Comparison of ENCODE assay signal across 1 cellular context in the genomic region with DNA sequence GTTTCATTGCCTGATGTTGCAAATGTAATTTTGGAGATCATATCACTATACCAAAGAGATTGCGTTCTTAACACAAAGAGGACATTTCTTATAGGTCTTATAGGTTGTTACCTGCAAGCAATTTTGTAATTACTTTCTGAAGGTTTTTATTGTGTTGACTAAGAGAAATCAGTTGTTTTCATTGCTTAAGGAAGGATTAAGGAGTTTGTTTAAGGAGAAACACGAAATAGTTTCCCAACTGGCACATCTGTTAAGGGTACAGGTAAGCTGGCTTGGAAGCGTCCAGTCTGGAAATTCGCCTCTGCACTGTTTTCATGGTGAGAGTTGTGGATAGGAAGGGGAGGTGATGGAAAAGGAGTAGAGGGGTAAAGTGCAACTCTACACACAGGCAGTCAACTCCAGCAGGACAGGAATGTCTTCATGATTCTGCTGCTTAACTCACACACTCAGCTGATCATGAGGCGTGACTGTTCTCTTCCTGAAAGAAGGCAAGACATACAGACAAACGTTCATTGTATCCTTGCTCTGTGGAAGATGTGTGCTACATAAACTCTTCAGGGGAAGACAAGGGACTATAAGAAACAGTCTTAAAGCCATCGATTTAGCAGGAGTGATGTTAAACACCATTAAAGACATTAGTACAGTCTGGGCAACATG.
TF ChIP-seq lines count a peak whose summit lies in the region.

No MANE protein-coding gene starts in this region.

TF ChIP-seq in IMR-90, 13 proteins besides CTCF, POLR2A, EP300 and RAD21 (continued from another document):
- TF ChIP-seq RCOR1 (IDR thresholded peaks at IDR 0.05; ENCODE audit: insufficient replicate concordance, low read length) = no peak
- TF ChIP-seq, protein P1, sequence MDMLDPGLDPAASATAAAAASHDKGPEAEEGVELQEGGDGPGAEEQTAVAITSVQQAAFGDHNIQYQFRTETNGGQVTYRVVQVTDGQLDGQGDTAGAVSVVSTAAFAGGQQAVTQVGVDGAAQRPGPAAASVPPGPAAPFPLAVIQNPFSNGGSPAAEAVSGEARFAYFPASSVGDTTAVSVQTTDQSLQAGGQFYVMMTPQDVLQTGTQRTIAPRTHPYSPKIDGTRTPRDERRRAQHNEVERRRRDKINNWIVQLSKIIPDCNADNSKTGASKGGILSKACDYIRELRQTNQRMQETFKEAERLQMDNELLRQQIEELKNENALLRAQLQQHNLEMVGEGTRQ (IDR thresholded peaks at IDR 0.05; ENCODE audit: low read depth, low read length) = no peak
- TF ChIP-seq, protein P2, sequence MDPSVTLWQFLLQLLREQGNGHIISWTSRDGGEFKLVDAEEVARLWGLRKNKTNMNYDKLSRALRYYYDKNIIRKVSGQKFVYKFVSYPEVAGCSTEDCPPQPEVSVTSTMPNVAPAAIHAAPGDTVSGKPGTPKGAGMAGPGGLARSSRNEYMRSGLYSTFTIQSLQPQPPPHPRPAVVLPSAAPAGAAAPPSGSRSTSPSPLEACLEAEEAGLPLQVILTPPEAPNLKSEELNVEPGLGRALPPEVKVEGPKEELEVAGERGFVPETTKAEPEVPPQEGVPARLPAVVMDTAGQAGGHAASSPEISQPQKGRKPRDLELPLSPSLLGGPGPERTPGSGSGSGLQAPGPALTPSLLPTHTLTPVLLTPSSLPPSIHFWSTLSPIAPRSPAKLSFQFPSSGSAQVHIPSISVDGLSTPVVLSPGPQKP (IDR thresholded peaks at IDR 0.05; ENCODE audit: borderline replicate concordance, low read depth, low read length) = no peak
- TF ChIP-seq MXI1 (IDR thresholded peaks at IDR 0.05; ENCODE audit: borderline replicate concordance, low read depth, low read length) = no peak
- no peak for TF ChIP-seq CHD1 (IDR thresholded peaks at IDR 0.05; ENCODE audit: low read depth, low read length)
- TF ChIP-seq SMC3 (IDR thresholded peaks at IDR 0.05; ENCODE audit: low read depth, low read length) = no peak
- no peak for TF ChIP-seq MAFK (IDR thresholded peaks at IDR 0.05; ENCODE audit: low read depth, low read length)
- TF ChIP-seq MAZ (IDR thresholded peaks at IDR 0.05; ENCODE audit: borderline replicate concordance, low read depth, low read length) = no peak
- no peak for TF ChIP-seq CEBPB (IDR thresholded peaks at IDR 0.05; ENCODE audit: low read depth, low read length)
